Comparison of ENCODE assay signal across 22 cellular contexts in genomic region chr12:7583471-7583870, GRCh38.
DNase-seq lines count a peak whose midpoint lies in the region; ATAC-seq and TF ChIP-seq lines count a peak whose summit lies in the region.
"Had no signal": no experiment of that assay in that cellular context is flagged by ENCODE, and none has a peak within 500 bp of the region (broad histone marks: within the 10 kb centered on the region; RNA-seq: fewer than 3 reads in every experiment).

No MANE protein-coding gene starts in this region.

- POLR2A ChIA-PET in Caco-2 (lab: Charles Lee) = interaction anchor here (0.9 kb wide), 1 partner anchor 144 kb away, joined by 3 read pairs; no protein-coding TSS in a partner anchor

- H3K4me3 Mint-ChIP-seq in Caco-2 (ENCODE audit: unreplicated experiment) = no peak overlapping the region
- H3K4me3 Mint-ChIP-seq: IgD-negative memory B cell had no signal

- peak overlapping the region; percentile 82 for H4K8ac ChIP-seq in neuronal stem cell (ENCODE audit: low read depth, low read length)

- H3K27me3 ChIP-seq in Caco-2 (replicated peaks; ENCODE audit: control insufficient read depth, insufficient read depth, low read length) = no peaks in the 10 kb centered on the region
- no peaks in the 10 kb centered on the region for H3K27me3 ChIP-seq in Karpas-422 (ENCODE audit: low read length)
- peaks cover 36% of the 10 kb centered on the region for H3K27me3 ChIP-seq in foreskin keratinocyte
- no peaks in the 10 kb centered on the region for H3K27me3 ChIP-seq in neuronal stem cell (ENCODE audit: control insufficient read depth in 3 of 3, insufficient read depth in 3 of 3, low read depth in 1 of 3, low read length in 3 of 3)

- no CpG with 5 or more reads among the region's 6 CpGs for WGBS in neuronal stem cell (ENCODE audit: extremely low coverage in 2 of 2, insufficient read length in 2 of 2, insufficient replicate concordance in 1 of 2), 2 donors

- no peaks in the 10 kb centered on the region for H4K20me1 ChIP-seq in Karpas-422 (ENCODE audit: insufficient read depth, low read depth, low read length)

- H3K9me3 Mint-ChIP-seq in Caco-2 (ENCODE audit: unreplicated experiment) = peaks cover 28% of the 10 kb centered on the region

- H2BK120ac ChIP-seq in neuronal stem cell (ENCODE audit: low read depth, low read length) = no peak overlapping the region

- H3K4me2 ChIP-seq in Karpas-422 (ENCODE audit: low read depth, low read length, poor library complexity, severe bottlenecking) (no peak overlapping the region), neuronal stem cell (ENCODE audit: insufficient read depth, low read length, poor library complexity, severe bottlenecking) (no peak overlapping the region)
- H3K4me2 ChIP-seq: KMS-11 had no signal

- peak overlapping the region; percentile 60 for H3K18ac ChIP-seq in neuronal stem cell (ENCODE audit: low read length)

- CTCF ChIA-PET in Caco-2 (lab: Charles Lee) = interaction anchor here (0.7 kb wide), 1 partner anchor 302 kb away, joined by 4 read pairs; no protein-coding TSS in a partner anchor

- H2BK15ac ChIP-seq in neuronal stem cell (ENCODE audit: low read length) = no peak overlapping the region

- TF ChIP-seq CTCF in Caco-2 (IDR thresholded peaks at IDR 0.05; ENCODE audit: insufficient read depth in 1 of 2, low read depth in 1 of 2, low read length in 1 of 2, severe bottlenecking in 1 of 2, unreplicated experiment in 1 of 2) (no peak), foreskin keratinocyte (conservative IDR thresholded peaks at IDR 0.05) (no peak)

- DNase-seq in Caco-2 = peak in 1 of 2 experiments; percentile 4
- peak; percentile 30 for DNase-seq in Karpas-422
- no peak for DNase-seq in foreskin keratinocyte
- DNase-seq in neuronal stem cell (ENCODE audit: low spot score) = no peak
- DNase-seq in epidermal melanocyte (ENCODE audit: insufficient read length, low spot score) = no peak
- DNase-seq: DMS 273 treated with DMSO at 0.1 percent for 48 hours, DND-41, NCI-H1092, NCI-H1417 treated with DMSO at 0.1 percent for 48 hours, NCI-H1694 treated with DMSO at 0.1 percent for 48 hours, NCI-H2081, NCI-H2227 treated with DMSO at 0.1 percent for 48 hours, NCI-H526 treated with DMSO at 0.1 percent for 48 hours, SHP77 treated with DMSO at 0.1 percent for 48 hours had no signal

- no peak overlapping the region for H2AK5ac ChIP-seq in neuronal stem cell (ENCODE audit: low read depth, low read length)

- no peak for ATAC-seq in foreskin keratinocyte
- no peak for ATAC-seq in HG03039 (IDR thresholded peaks at IDR 0.05; ENCODE audit: unreplicated experiment)
- ATAC-seq in GM21717 (IDR thresholded peaks at IDR 0.05; ENCODE audit: unreplicated experiment) = no peak
- ATAC-seq in HG02588 (IDR thresholded peaks at IDR 0.05; ENCODE audit: unreplicated experiment) = no peak
- ATAC-seq: Panc1 had no signal

- intact Hi-C loops in Caco-2 (cut with micrococcal nuclease; ENCODE audit: unreplicated experiment) = no loop called here

- H3K4me3 ChIP-seq in Caco-2 (ENCODE audit: low read depth, low read length) (no peak overlapping the region), Karpas-422 (ENCODE audit: low read length) (no peak overlapping the region), neuronal stem cell (ENCODE audit: low read length in 2 of 2) (no peak overlapping the region)
- H3K4me3 ChIP-seq: HAP-1 had no signal

- H3K9me2 ChIP-seq in Karpas-422 (replicated peaks; ENCODE audit: insufficient read depth, low read length) = no peaks in the 10 kb centered on the region

- H3K9ac ChIP-seq in Karpas-422 (ENCODE audit: low read length) (no peak overlapping the region), neuronal stem cell (ENCODE audit: low read depth, low read length, poor library complexity) (no peak overlapping the region)
- H3K9ac ChIP-seq: KMS-11 had no signal

- no peak overlapping the region for H2BK12ac ChIP-seq in neuronal stem cell (ENCODE audit: low read length)

- H2BK5ac ChIP-seq in neuronal stem cell (ENCODE audit: low read length) = no peak overlapping the region

- H3K4me1 ChIP-seq in Caco-2 (no peaks in the 10 kb centered on the region), Karpas-422 (ENCODE audit: low read length) (no peaks in the 10 kb centered on the region), foreskin keratinocyte (no peaks in the 10 kb centered on the region), neuronal stem cell (ENCODE audit: control insufficient read depth in 2 of 2, insufficient read depth in 1 of 2, low read depth in 1 of 2, low read length in 2 of 2) (no peaks in the 10 kb centered on the region)
- H3K4me1 ChIP-seq: HAP-1 had no signal

- no peak overlapping the region for H2AFZ ChIP-seq in Karpas-422 (ENCODE audit: low read length)
- no peak overlapping the region for H2AFZ ChIP-seq in neuronal stem cell (ENCODE audit: low read length)

- no peaks in the 10 kb centered on the region for H3K27me3 Mint-ChIP-seq in Caco-2 (ENCODE audit: insufficient read depth, unreplicated experiment)

- H3K27ac ChIP-seq in Karpas-422 (ENCODE audit: low read length) (no peak overlapping the region), foreskin keratinocyte (peak overlapping the region; percentile 43), neuronal stem cell (replicated peaks; ENCODE audit: low read length) (no peak overlapping the region)
- H3K27ac ChIP-seq: HL-60, KMS-11 had no signal

- no peaks in the 10 kb centered on the region for H3K79me1 ChIP-seq in neuronal stem cell (ENCODE audit: low read depth, low read length)

- peaks cover 10% of the 10 kb centered on the region for H3K4me1 Mint-ChIP-seq in Caco-2 (ENCODE audit: low read depth, unreplicated experiment)

- no peak overlapping the region for H3K4ac ChIP-seq in neuronal stem cell (ENCODE audit: low read length)

- no peak overlapping the region for H4K91ac ChIP-seq in neuronal stem cell (ENCODE audit: low read depth, low read length, poor library complexity)

- H3K23ac ChIP-seq in neuronal stem cell (ENCODE audit: low read depth, low read length, poor library complexity) = no peak overlapping the region

- no peaks in the 10 kb centered on the region for H3K36me3 Mint-ChIP-seq in Caco-2 (ENCODE audit: insufficient read depth, unreplicated experiment)

- peak overlapping the region; percentile 46 for H3K27ac Mint-ChIP-seq in Caco-2 (ENCODE audit: unreplicated experiment)
- H3K27ac Mint-ChIP-seq: IgD-negative memory B cell had no signal

- no peak overlapping the region for H3K14ac ChIP-seq in neuronal stem cell (ENCODE audit: low read length)

- TSS peak; percentile 53 for BruUV-seq in Caco-2 (replicated peaks; lab: Mats Ljungman, UMichigan)

- H3K36me3 ChIP-seq in Caco-2 (ENCODE audit: control insufficient read depth, insufficient read depth, low read length) = no peaks in the 10 kb centered on the region
- H3K36me3 ChIP-seq in Karpas-422 (ENCODE audit: insufficient read depth, low read length) = no peaks in the 10 kb centered on the region
- H3K36me3 ChIP-seq in neuronal stem cell (replicated peaks in 1 of 2; ENCODE audit: control insufficient read depth in 2 of 2, insufficient read depth in 2 of 2, low read length in 2 of 2) = no peaks in the 10 kb centered on the region
- H3K36me3 ChIP-seq: HAP-1 had no signal

- peaks cover 10% of the 10 kb centered on the region for H3K9me3 ChIP-seq in Caco-2
- H3K9me3 ChIP-seq in Karpas-422 (ENCODE audit: low read length) = no peaks in the 10 kb centered on the region
- H3K9me3 ChIP-seq in neuronal stem cell (replicated peaks in 1 of 2; ENCODE audit: control insufficient read depth in 2 of 2, insufficient read depth in 1 of 2, low read depth in 1 of 2, low read length in 2 of 2) = peaks cover 0 to 2% of the 10 kb centered on the region in 2 donors
- H3K9me3 ChIP-seq: HAP-1 had no signal

- H3K79me2 ChIP-seq in Karpas-422 (ENCODE audit: low read length) = no peaks in the 10 kb centered on the region
